9 cellular contexts compared by ENCODE assay signal in the genomic region with DNA sequence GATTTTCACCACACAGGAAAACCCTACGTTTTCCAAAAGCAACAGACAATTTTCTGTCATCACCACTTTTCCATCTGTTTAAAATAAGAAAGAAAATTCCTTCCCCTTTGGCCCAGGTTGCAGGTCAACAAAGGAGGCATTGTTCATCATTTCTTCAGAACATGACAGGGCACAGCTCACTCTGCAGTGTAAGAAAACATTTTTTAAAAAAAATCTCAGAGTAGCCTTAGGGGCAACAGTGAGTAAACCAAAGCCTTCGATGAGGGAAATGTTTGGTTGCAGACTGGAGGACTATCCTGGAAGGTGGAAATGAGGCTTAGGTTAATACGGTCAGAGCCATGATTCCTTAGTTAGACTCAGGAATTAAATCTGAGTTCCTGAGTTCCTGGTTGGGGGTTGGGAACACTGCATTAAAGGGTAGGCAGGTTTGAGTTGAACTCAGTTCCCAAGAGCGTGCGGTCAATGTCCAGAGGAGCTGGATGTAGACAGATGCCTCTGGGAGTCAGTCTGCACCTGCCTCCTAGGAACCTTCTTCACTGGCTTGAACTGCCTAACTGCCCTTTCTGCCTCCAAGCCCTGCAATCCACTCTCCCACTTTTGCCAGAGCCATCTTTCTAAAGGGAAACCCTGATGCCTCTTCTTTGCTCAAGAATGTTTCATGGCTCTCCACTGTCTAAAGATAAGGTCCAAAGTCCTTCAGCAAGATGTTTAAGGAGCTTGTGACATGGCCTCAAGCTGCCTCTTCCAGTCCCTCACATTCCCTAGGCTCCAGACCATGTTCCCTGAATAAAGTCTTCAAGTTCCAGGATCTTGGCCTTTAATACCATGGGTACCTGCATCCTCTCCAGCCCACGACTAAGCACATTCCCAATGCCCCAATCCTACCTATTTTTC. TPM values are rescaled to one million over a fixed set of nuclear protein-coding genes. Genes with fewer than 3 reads are reported as not detected.
DNase-seq lines count a peak whose midpoint lies in the region; ATAC-seq, FAIRE-seq and TF ChIP-seq lines count a peak whose summit lies in the region.
"Had no signal": no experiment of that assay in that cellular context is flagged by ENCODE, and none has a peak within 500 bp of the region (broad histone marks: within the 10 kb centered on the region; RNA-seq: fewer than 3 reads in every experiment).

No MANE protein-coding gene starts in this region.

- H3K27ac ChIP-seq in lower lobe of right lung: no peak overlapping the region

- peaks cover 43% of the 10 kb centered on the region for H3K4me1 ChIP-seq in lower lobe of right lung

- peaks cover 4% of the 10 kb centered on the region for H3K27me3 ChIP-seq in lower lobe of right lung (ENCODE audit: low read depth)

- H3K4me3 ChIP-seq in lower lobe of right lung: no peak overlapping the region

- no peaks in the 10 kb centered on the region for H3K36me3 ChIP-seq in lower lobe of right lung

- no peaks in the 10 kb centered on the region for H3K9me3 ChIP-seq in lower lobe of right lung

- H3K36me3 Mint-ChIP-seq in activated naive CD8-positive, alpha-beta T cell: no peaks in the 10 kb centered on the region
- H3K36me3 Mint-ChIP-seq in activated naive CD8-positive, alpha-beta T cell treated with anti-CD3 and anti-CD28 coated beads for 36 hours: peaks cover 1% of the 10 kb centered on the region
- H3K36me3 Mint-ChIP-seq in WTC11 (peaks cover 9% of the 10 kb centered on the region), immature natural killer cell (no peaks in the 10 kb centered on the region)

- H3K9me3 Mint-ChIP-seq in activated naive CD8-positive, alpha-beta T cell (ENCODE audit: low read depth): no peaks in the 10 kb centered on the region
- H3K9me3 Mint-ChIP-seq in activated naive CD8-positive, alpha-beta T cell treated with anti-CD3 and anti-CD28 coated beads for 36 hours: no peaks in the 10 kb centered on the region
- H3K9me3 Mint-ChIP-seq in WTC11: no peaks in the 10 kb centered on the region
- H3K9me3 Mint-ChIP-seq in immature natural killer cell: peaks cover 0 to 2% (median 0%) of the 10 kb centered on the region in 6 donors

- no peak for ATAC-seq in WTC11
- ATAC-seq in GM18520 (IDR thresholded peaks at IDR 0.05; ENCODE audit: unreplicated experiment): no peak
- ATAC-seq in lower lobe of right lung: no peak
- no peak for ATAC-seq in GM19452 (IDR thresholded peaks at IDR 0.05; ENCODE audit: unreplicated experiment)

- no peak for FAIRE-seq in urothelium cell line (lab: Jason Lieb, UNC)

- intact Hi-C loops in lower lobe of right lung (cut with DNase I): loop anchor here (10.0 kb wide), 1 partner anchor 348 kb away; no protein-coding TSS in a partner anchor

- POLR2A ChIA-PET in WTC11 (lab: Charles Lee): interaction anchor here (0.8 to 1.0 kb wide), 2 partner anchors 34 to 129 kb away, joined by 3 read pairs; no protein-coding TSS in a partner anchor

- H3K4me3 Mint-ChIP-seq in activated naive CD8-positive, alpha-beta T cell: peak overlapping the region; percentile 21
- no peak overlapping the region for H3K4me3 Mint-ChIP-seq in activated naive CD8-positive, alpha-beta T cell treated with anti-CD3 and anti-CD28 coated beads for 36 hours
- H3K4me3 Mint-ChIP-seq in WTC11 (peak overlapping the region; percentile 72), immature natural killer cell (peak overlapping the region; percentile 14 to 71 (median 25))

- no peak for DNase-seq in activated naive CD8-positive, alpha-beta T cell treated with anti-CD3 and anti-CD28 coated beads for 36 hours
- DNase-seq in WTC11 (ENCODE audit: low spot score) (no peak), immature natural killer cell (no peak), urothelium cell line (ENCODE audit: low spot score) (peak; percentile 35), lower lobe of right lung (no peak)
- DNase-seq: NCI-H2171 had no signal

- peaks cover 41% of the 10 kb centered on the region for H3K4me1 Mint-ChIP-seq in activated naive CD8-positive, alpha-beta T cell (ENCODE audit: low read depth)
- peaks cover 32% of the 10 kb centered on the region for H3K4me1 Mint-ChIP-seq in activated naive CD8-positive, alpha-beta T cell treated with anti-CD3 and anti-CD28 coated beads for 36 hours
- H3K4me1 Mint-ChIP-seq in WTC11 (peaks cover 47% of the 10 kb centered on the region), immature natural killer cell (peaks cover 26 to 31% of the 10 kb centered on the region in 2 donors)

- H3K27me3 Mint-ChIP-seq in activated naive CD8-positive, alpha-beta T cell: peaks cover 35% of the 10 kb centered on the region
- H3K27me3 Mint-ChIP-seq in activated naive CD8-positive, alpha-beta T cell treated with anti-CD3 and anti-CD28 coated beads for 36 hours: peaks cover 66% of the 10 kb centered on the region
- peaks cover 18% of the 10 kb centered on the region for H3K27me3 Mint-ChIP-seq in WTC11 (ENCODE audit: low read depth)
- peaks cover 48 to 55% (median 53%) of the 10 kb centered on the region in 3 donors for H3K27me3 Mint-ChIP-seq in immature natural killer cell (ENCODE audit: low read depth in 3 of 3)

- TF ChIP-seq CTCF in WTC11 (IDR thresholded peaks at IDR 0.05) (no peak), lower lobe of right lung (IDR thresholded peaks at IDR 0.05) (no peak)

- no peak overlapping the region for H3K27ac Mint-ChIP-seq in activated naive CD8-positive, alpha-beta T cell
- H3K27ac Mint-ChIP-seq in activated naive CD8-positive, alpha-beta T cell treated with anti-CD3 and anti-CD28 coated beads for 36 hours: no peak overlapping the region
- H3K27ac Mint-ChIP-seq in WTC11 (peak overlapping the region; percentile 78), immature natural killer cell (peak overlapping the region in 4 of 6 donors; percentile 20 to 83 (median 69))

- CTCF ChIA-PET in WTC11 (lab: Charles Lee): interaction anchor here (0.9 to 6.4 kb wide), 3 partner anchors 74 to 183 kb away, joined by 4 to 48 read pairs (median 7); no protein-coding TSS in a partner anchor

TF ChIP-seq in WTC11, 78 proteins besides CTCF, POLR2A, EP300 and RAD21:
- TF ChIP-seq, protein P1, sequence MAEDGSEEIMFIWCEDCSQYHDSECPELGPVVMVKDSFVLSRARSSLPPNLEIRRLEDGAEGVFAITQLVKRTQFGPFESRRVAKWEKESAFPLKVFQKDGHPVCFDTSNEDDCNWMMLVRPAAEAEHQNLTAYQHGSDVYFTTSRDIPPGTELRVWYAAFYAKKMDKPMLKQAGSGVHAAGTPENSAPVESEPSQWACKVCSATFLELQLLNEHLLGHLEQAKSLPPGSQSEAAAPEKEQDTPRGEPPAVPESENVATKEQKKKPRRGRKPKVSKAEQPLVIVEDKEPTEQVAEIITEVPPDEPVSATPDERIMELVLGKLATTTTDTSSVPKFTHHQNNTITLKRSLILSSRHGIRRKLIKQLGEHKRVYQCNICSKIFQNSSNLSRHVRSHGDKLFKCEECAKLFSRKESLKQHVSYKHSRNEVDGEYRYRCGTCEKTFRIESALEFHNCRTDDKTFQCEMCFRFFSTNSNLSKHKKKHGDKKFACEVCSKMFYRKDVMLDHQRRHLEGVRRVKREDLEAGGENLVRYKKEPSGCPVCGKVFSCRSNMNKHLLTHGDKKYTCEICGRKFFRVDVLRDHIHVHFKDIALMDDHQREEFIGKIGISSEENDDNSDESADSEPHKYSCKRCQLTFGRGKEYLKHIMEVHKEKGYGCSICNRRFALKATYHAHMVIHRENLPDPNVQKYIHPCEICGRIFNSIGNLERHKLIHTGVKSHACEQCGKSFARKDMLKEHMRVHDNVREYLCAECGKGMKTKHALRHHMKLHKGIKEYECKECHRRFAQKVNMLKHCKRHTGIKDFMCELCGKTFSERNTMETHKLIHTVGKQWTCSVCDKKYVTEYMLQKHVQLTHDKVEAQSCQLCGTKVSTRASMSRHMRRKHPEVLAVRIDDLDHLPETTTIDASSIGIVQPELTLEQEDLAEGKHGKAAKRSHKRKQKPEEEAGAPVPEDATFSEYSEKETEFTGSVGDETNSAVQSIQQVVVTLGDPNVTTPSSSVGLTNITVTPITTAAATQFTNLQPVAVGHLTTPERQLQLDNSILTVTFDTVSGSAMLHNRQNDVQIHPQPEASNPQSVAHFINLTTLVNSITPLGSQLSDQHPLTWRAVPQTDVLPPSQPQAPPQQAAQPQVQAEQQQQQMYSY (CRISPR knock-in tag; IDR thresholded peaks at IDR 0.05): peak; percentile 45; the same call in 1 of the 2 replicates
- no peak for TF ChIP-seq JAZF1 (CRISPR knock-in tag; IDR thresholded peaks at IDR 0.05)
TF ChIP-seq in WTC11: peak in this region for 1.

RNA-seq across cellular contexts. Expression of a gene that starts 3.2 kb away (rescaled TPM):
- under 1 TPM in 1 of 2 experiments, not detected in 1; 0.14 TPM for total RNA-seq in activated naive CD8-positive, alpha-beta T cell treated with anti-CD3 and anti-CD28 coated beads for 36 hours
- total RNA-seq in WTC11 (2021): 28.4 to 65.9 TPM (median 62.3 TPM) in 3 replicates
- not detected for polyA plus RNA-seq in immature natural killer cell
- 29.5 TPM for total RNA-seq in lower lobe of right lung

Comparison
In these comparisons a context has a peak if more than half of its experiments do, and no peak if none do; other contexts are left out.
1. H3K27ac Mint-ChIP-seq: peak in WTC11 (single experiment) and immature natural killer cell (4 of 6); none in activated naive CD8-positive, alpha-beta T cell (single experiment) and activated naive CD8-positive, alpha-beta T cell treated with anti-CD3 and anti-CD28 coated beads for 36 hours (single experiment).
2. RNA of a gene that starts 3.2 kb away (total RNA-seq): 29.5 TPM in lower lobe of right lung (single experiment) and 28.4 to 65.9 TPM in WTC11; 0.14 TPM in activated naive CD8-positive, alpha-beta T cell treated with anti-CD3 and anti-CD28 coated beads for 36 hours; every median in the first group is over 10 times any median in the second.